Comparison of ENCODE assay signal across 1 cellular context in the genomic region with DNA sequence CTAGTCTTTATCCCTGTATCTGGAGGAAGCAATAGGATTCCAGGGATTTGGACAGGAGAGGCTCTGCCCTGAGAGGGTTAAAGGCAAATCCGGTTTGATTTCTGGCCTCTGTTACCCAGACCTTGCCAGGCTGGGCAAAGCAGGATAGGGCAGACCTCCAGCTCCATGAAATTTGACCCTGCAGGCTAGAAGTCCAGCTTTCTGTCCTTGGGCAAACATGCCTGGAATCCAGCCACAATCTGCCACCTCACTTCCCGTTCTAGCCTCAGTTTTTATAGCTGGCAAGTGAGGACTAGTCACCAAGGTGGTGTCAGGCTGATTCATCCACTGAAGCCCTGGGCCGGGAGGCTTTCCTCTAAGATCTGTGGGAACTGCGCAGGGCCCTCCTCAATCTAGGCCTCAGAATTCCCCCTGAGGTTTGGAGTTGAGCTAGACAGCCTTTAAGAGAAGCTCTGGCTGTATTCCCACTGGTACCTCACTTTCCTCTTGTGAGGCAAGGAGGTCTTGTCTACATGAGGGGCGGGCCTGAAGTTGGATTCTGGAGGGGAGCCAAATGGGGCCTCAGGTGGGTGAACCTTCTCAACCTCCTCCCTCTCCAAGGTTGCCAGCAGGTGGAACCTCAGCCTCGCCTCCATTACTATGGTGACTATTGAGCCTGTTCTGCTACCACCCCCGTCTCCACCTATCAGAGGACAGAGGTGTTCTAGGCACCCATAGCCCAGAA.
TF ChIP-seq lines count a peak whose summit lies in the region.

No MANE protein-coding gene starts in this region.

TF ChIP-seq in HCT116, 20 proteins besides CTCF, POLR2A, EP300 and RAD21 (continued from another document):
- TF ChIP-seq ELF1 (IDR thresholded peaks at IDR 0.05; ENCODE audit: borderline replicate concordance, low read depth) (no peak), JUND (IDR thresholded peaks at IDR 0.05) (no peak), CBX3 (IDR thresholded peaks at IDR 0.05; ENCODE audit: low read depth) (no peak), ZNF274 (IDR thresholded peaks at IDR 0.05; ENCODE audit: low read depth, low read length) (no peak), TCF7L2 (IDR thresholded peaks at IDR 0.05; ENCODE audit: borderline replicate concordance, extremely low read depth, insufficient read depth, insufficient read length) (peak; percentile 68), EZH2phosphoT487 (IDR thresholded peaks at IDR 0.05; ENCODE audit: borderline replicate concordance) (no peak)
- TF ChIP-seq, protein P1, sequence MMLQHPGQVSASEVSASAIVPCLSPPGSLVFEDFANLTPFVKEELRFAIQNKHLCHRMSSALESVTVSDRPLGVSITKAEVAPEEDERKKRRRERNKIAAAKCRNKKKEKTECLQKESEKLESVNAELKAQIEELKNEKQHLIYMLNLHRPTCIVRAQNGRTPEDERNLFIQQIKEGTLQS (IDR thresholded peaks at IDR 0.05), result no peak
